In genomic region chr7:149253665-149254064, GRCh38 we compare ENCODE assay signal across 1 cellular context.
TF ChIP-seq lines count a peak whose summit lies in the region.

No MANE protein-coding gene starts in this region.

TF ChIP-seq in K562, 482 proteins besides CTCF, POLR2A, EP300 and RAD21:
- TF ChIP-seq KLF10 (CRISPR knock-in tag; IDR thresholded peaks at IDR 0.05) (no peak), EGR1 (conservative IDR thresholded peaks at IDR 0.05) (no peak), SAFB2 (IDR thresholded peaks at IDR 0.05; ENCODE audit: borderline replicate concordance, low read depth, low read length, severe bottlenecking) (no peak)
- TF ChIP-seq, protein P1, sequence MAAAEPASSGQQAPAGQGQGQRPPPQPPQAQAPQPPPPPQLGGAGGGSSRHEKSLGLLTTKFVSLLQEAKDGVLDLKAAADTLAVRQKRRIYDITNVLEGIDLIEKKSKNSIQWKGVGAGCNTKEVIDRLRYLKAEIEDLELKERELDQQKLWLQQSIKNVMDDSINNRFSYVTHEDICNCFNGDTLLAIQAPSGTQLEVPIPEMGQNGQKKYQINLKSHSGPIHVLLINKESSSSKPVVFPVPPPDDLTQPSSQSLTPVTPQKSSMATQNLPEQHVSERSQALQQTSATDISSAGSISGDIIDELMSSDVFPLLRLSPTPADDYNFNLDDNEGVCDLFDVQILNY (CRISPR knock-in tag; IDR thresholded peaks at IDR 0.05), result 0 out of 2 replicates have a peak, but pooled peaks have one; percentile 37
